25 cellular contexts compared by ENCODE assay signal in genomic region chr19:28422046-28422445, GRCh38.
"Had no signal": no experiment of that assay in that cellular context is flagged by ENCODE, and none has a peak within 500 bp of the region (broad histone marks: within the 10 kb centered on the region; RNA-seq: fewer than 3 reads in every experiment).

No MANE protein-coding gene starts in this region.

- H3K4me3 ChIP-seq: coronary artery, dorsolateral prefrontal cortex had no signal

- ATAC-seq: activated T-cell treated with anti-CD3 and anti-CD28 coated beads, Interleukin-2, amount 50 U/mL, for 72 hours; esophagus mucosa had no signal

- DNase-seq: activated CD4-positive, alpha-beta memory T cell treated with anti-CD3 and anti-CD28 coated beads, Interleukin-2, amount 10 ng/mL, durations not matched to agents 7 days and 5 days; activated CD4-positive, alpha-beta T cell treated with anti-CD3 and anti-CD28 coated beads for 4 hours; activated CD4-positive, alpha-beta T cell treated with anti-CD3 and anti-CD28 coated beads, Interleukin-2, amount 10 ng/mL, durations not matched to agents 7 days and 5 days; activated CD4-positive, alpha-beta T cell treated with anti-CD3 and anti-CD28 coated beads, Interleukin-2, amount 50 U/mL, for 4 hours; activated CD4-positive, CD25-positive, alpha-beta regulatory T cell; activated CD4-positive, CD25-positive, alpha-beta regulatory T cell treated with anti-CD3 and anti-CD28 coated beads, Interleukin-2, amount 50 U/mL, for 72 hours; activated CD8-positive, alpha-beta memory T cell treated with anti-CD3 and anti-CD28 coated beads, Interleukin-2, amount 50 U/mL, for 48 hours; activated effector memory CD4-positive, alpha-beta T cell treated with Interleukin-2 at 50 U/mL for 16 hours; activated gamma-delta T cell treated with Interleukin-2 at 50 U/mL for 16 hours; activated naive CD4-positive, alpha-beta T cell treated with anti-CD3 and anti-CD28 coated beads, Interleukin-2, amount 50 U/mL, for 16 hours; activated naive CD4-positive, alpha-beta T cell treated with Interleukin-2 at 50 U/mL for 16 hours; activated T-cell treated with anti-CD3 and anti-CD28 coated beads for 4 hours; activated T-cell treated with anti-CD3 and anti-CD28 coated beads, Interleukin-2, amount 50 U/mL, for 24 hours; activated T-cell treated with anti-CD3 and anti-CD28 coated beads, Interleukin-2, amount 50 U/mL, for 72 hours; amniotic stem cell; anterior cingulate cortex; brain microvascular endothelial cell; dorsolateral prefrontal cortex; effector memory CD4-positive, alpha-beta T cell; endodermal cell; foreskin fibroblast; head of caudate nucleus; hippocampal formation had no signal

- H3K27ac ChIP-seq: brain microvascular endothelial cell, coronary artery, dorsolateral prefrontal cortex had no signal

- H3K36me3 ChIP-seq: brain microvascular endothelial cell had no signal
